ENCODE assay signal across 9 cellular contexts in genomic region chr5:113043491-113043931, GRCh38.
DNase-seq lines count a peak whose midpoint lies in the region; ATAC-seq and TF ChIP-seq lines count a peak whose summit lies in the region.
"Had no signal": no experiment of that assay in that cellular context is flagged by ENCODE, and none has a peak within 500 bp of the region (broad histone marks: within the 10 kb centered on the region; RNA-seq: fewer than 3 reads in every experiment).

No MANE protein-coding gene starts in this region.

- DNase-seq in ELF-1 (ENCODE audit: low read depth, low spot score) (peak; percentile 54), NCI-H526 (lab: John Stamatoyannopoulos, UW) (peak; percentile 6 to 43), epithelial cell of proximal tubule (ENCODE audit: low read depth) (no peak), pons (ENCODE audit: low spot score) (peak; percentile 12), NCI-H2107 (lab: John Stamatoyannopoulos, UW) (no peak), SW 1271 (lab: John Stamatoyannopoulos, UW) (no peak), RPMI8226 (no peak)
- DNase-seq: trophoblast cell had no signal

- no peak overlapping the region for H3K4me3 ChIP-seq in epithelial cell of proximal tubule (ENCODE audit: low read depth, low read length)

- peak; percentile 42 for TF ChIP-seq CTCF in epithelial cell of proximal tubule (conservative IDR thresholded peaks at IDR 0.05; ENCODE audit: low read depth, low read length)

- no peak for ATAC-seq in GM18907 (IDR thresholded peaks at IDR 0.05; ENCODE audit: unreplicated experiment)

Comparison
In these comparisons a context has a peak if more than half of its experiments do, and no peak if none do; other contexts are left out.
1. DNase-seq: peak in ELF-1 (single experiment), NCI-H526 (2 of 2) and pons (single experiment); none in epithelial cell of proximal tubule (single experiment), NCI-H2107 (single experiment), SW 1271 (0 of 2) and RPMI8226 (single experiment).